Comparison of ENCODE assay signal across 13 cellular contexts in the genomic region with DNA sequence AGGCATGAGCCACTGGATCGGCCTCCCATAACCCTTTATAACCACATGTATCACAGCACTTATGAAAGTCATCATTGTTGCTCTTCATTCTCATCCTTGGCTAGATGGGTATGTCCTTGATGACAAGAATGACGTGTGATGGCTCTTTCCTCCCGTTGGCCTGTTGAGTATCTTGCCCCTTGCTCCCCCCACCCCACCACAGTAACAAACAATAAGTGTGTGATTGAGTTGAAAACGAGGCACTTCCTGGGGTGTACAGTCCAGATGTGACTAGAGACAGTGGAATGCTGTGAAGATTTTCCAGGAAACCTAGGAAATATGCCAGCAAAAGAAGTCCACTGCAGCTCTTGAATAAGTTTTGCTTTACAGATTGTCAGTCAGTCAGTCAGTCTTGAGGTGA.
"Had no signal": no experiment of that assay in that cellular context is flagged by ENCODE, and none has a peak within 500 bp of the region (broad histone marks: within the 10 kb centered on the region; RNA-seq: fewer than 3 reads in every experiment).

No MANE protein-coding gene starts in this region.

- H3K27ac Mint-ChIP-seq: activated CD4-positive, alpha-beta T cell treated with anti-CD3 and anti-CD28 coated beads, Interleukin-2, amount 10 ng/mL, durations not matched to agents 7 days and 5 days; activated naive CD4-positive, alpha-beta T cell treated with anti-CD3 and anti-CD28 coated beads, Interleukin-2, amount 10 ng/mL, durations not matched to agents 7 days and 5 days; activated T-helper 2 cell treated with anti-CD3 and anti-CD28 coated beads, Interferon-gamma antibody, Interleukin-2, Interleukin-4, amounts not matched to agents 10 μg/mL and 5 μg/mL and 100 μg/mL, durations not matched to agents 14 hours and 24 hours and 36 hours; T-helper 17 cell had no signal

- H3K36me3 Mint-ChIP-seq: activated naive CD4-positive, alpha-beta T cell treated with anti-CD3 and anti-CD28 coated beads, Interleukin-2, amount 10 ng/mL, durations not matched to agents 7 days and 5 days had no signal

- H3K4me1 Mint-ChIP-seq: activated CD4-positive, alpha-beta T cell treated with anti-CD3 and anti-CD28 coated beads, Interleukin-2, amount 10 ng/mL, durations not matched to agents 7 days and 5 days; activated naive CD4-positive, alpha-beta T cell treated with anti-CD3 and anti-CD28 coated beads, Interleukin-2, amount 10 ng/mL, durations not matched to agents 7 days and 5 days; T-helper 17 cell had no signal

- ATAC-seq: left colon, T-helper 17 cell had no signal

- H3K27me3 Mint-ChIP-seq: activated CD4-positive, alpha-beta T cell treated with anti-CD3 and anti-CD28 coated beads, Interleukin-2, amount 10 ng/mL, durations not matched to agents 7 days and 5 days; activated naive CD4-positive, alpha-beta T cell treated with anti-CD3 and anti-CD28 coated beads, Interleukin-2, amount 10 ng/mL, durations not matched to agents 7 days and 5 days; T-helper 17 cell had no signal

- H3K4me3 Mint-ChIP-seq: activated CD4-positive, alpha-beta T cell treated with anti-CD3 and anti-CD28 coated beads, Interleukin-2, amount 10 ng/mL, durations not matched to agents 7 days and 5 days; activated naive CD4-positive, alpha-beta T cell treated with anti-CD3 and anti-CD28 coated beads, Interleukin-2, amount 10 ng/mL, durations not matched to agents 7 days and 5 days; T-helper 17 cell had no signal

- DNase-seq: activated CD4-positive, alpha-beta T cell treated with anti-CD3 and anti-CD28 coated beads, Interleukin-2, amount 10 ng/mL, durations not matched to agents 7 days and 5 days; activated CD4-positive, CD25-positive, alpha-beta regulatory T cell; activated naive CD4-positive, alpha-beta T cell treated with anti-CD3 and anti-CD28 coated beads, Interleukin-2, amount 10 ng/mL, durations not matched to agents 7 days and 5 days; adrenal gland; foreskin fibroblast; glutamatergic neuron; left colon; ovary; stimulated activated CD4-positive, alpha-beta T cell treated with anti-CD3 and anti-CD28 coated beads, Interleukin-1b, Interleukin-23, amount 100 ng/mL, for 48 hours; stimulated activated naive CD4-positive, alpha-beta T cell; T-helper 17 cell; trophoblast cell had no signal
